33 cellular contexts compared by ENCODE assay signal in the genomic region with DNA sequence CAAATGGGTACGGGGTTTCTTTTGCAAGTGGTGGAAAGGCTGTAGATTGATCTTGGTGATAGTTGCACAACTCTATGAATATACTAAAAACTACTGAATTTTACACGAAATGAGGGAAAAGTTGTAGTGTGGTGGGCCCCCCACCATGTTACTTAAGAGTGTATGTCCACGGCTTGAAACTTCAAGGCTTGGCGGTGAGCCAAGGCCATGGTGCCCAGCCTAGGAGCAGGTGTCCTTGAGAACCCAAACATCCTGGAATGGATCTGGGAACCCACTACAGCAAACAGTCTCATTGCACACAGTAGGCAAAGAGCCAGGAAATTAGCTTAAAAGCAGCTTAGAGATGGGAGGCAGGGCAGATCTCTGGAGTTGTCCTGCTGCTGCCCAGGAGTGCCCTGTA.
"Had no signal": no experiment of that assay in that cellular context is flagged by ENCODE, and none has a peak within 500 bp of the region (broad histone marks: within the 10 kb centered on the region; RNA-seq: fewer than 3 reads in every experiment).

No MANE protein-coding gene starts in this region.

- DNase-seq: activated B cell treated with CpG ODN at 0.5 μM for 24 hours; activated CD4-positive, alpha-beta memory T cell treated with anti-CD3 and anti-CD28 coated beads for 36 hours; activated CD4-positive, alpha-beta T cell treated with anti-CD3 and anti-CD28 coated beads for 4 hours; activated CD4-positive, alpha-beta T cell treated with anti-CD3 and anti-CD28 coated beads, Interleukin-2, amount 10 ng/mL, durations not matched to agents 24 days and 14 days; activated CD4-positive, alpha-beta T cell treated with anti-CD3 and anti-CD28 coated beads, Interleukin-2, amount 50 U/mL, for 1 hour; activated CD4-positive, alpha-beta T cell treated with anti-CD3 and anti-CD28 coated beads, Interleukin-2, amount 50 U/mL, for 4 hours; activated CD4-positive, CD25-positive, alpha-beta regulatory T cell treated with anti-CD3 and anti-CD28 coated beads, Interleukin-2, amount 50 U/mL, for 72 hours; activated CD8-positive, alpha-beta memory T cell treated with anti-CD3 and anti-CD28 coated beads, Interleukin-2, amount 50 U/mL, for 4 hours; activated CD8-positive, alpha-beta T cell treated with anti-CD3 and anti-CD28 coated beads for 36 hours; activated effector memory CD4-positive, alpha-beta T cell treated with anti-CD3 and anti-CD28 coated beads, Interleukin-2, amount 50 U/mL, for 16 hours; activated gamma-delta T cell treated with Interleukin-2 at 50 U/mL for 16 hours; activated naive CD4-positive, alpha-beta T cell; activated naive CD4-positive, alpha-beta T cell treated with anti-CD3 and anti-CD28 coated beads for 36 hours; activated naive CD4-positive, alpha-beta T cell treated with anti-CD3 and anti-CD28 coated beads, Interleukin-2, amount 50 U/mL, for 16 hours; activated naive CD8-positive, alpha-beta T cell treated with anti-CD3 and anti-CD28 coated beads for 36 hours; activated T-cell treated with anti-CD3 and anti-CD28 coated beads for 4 hours; activated T-cell treated with anti-CD3 and anti-CD28 coated beads, Interleukin-2, amount 50 U/mL, for 1 hour; activated T-cell treated with anti-CD3 and anti-CD28 coated beads, Interleukin-2, amount 50 U/mL, for 4 hours; activated T-cell treated with anti-CD3 and anti-CD28 coated beads, Interleukin-2, amount 50 U/mL, for 72 hours; adrenal gland; amniotic stem cell; aorta; body of pancreas; brain microvascular endothelial cell; central memory CD4-positive, alpha-beta T cell; T-helper 9 cell had no signal

- H3K4me1 ChIP-seq: adrenal gland, body of pancreas, breast epithelium had no signal

- ATAC-seq: activated CD8-positive, alpha-beta T cell treated with anti-CD3 and anti-CD28 coated beads for 36 hours; activated naive CD4-positive, alpha-beta T cell treated with anti-CD3 and anti-CD28 coated beads, Interleukin-2, amount 50 U/mL, for 72 hours; activated T-cell treated with anti-CD3 and anti-CD28 coated beads, Interleukin-2, amount 50 U/mL, for 4 hours; activated T-cell treated with anti-CD3 and anti-CD28 coated beads, Interleukin-2, amount 50 U/mL, for 72 hours; activated T-helper 17 cell treated with anti-CD3 and anti-CD28 coated beads, Interleukin-2, amount 50 U/mL, for 72 hours; body of pancreas had no signal

- H3K36me3 ChIP-seq: adrenal gland, brain microvascular endothelial cell, breast epithelium had no signal

- H3K4me3 ChIP-seq: adrenal gland, body of pancreas, breast epithelium, coronary artery had no signal

- H3K27me3 ChIP-seq: body of pancreas, brain microvascular endothelial cell, breast epithelium had no signal

- FAIRE-seq: astrocyte, TTC549 had no signal

- H3K9me3 ChIP-seq: adrenal gland, body of pancreas had no signal

- H3K27ac ChIP-seq: adrenal gland, body of pancreas, brain microvascular endothelial cell, breast epithelium, coronary artery, VCaP had no signal
